Comparison of ENCODE assay signal across 14 cellular contexts in the genomic region with DNA sequence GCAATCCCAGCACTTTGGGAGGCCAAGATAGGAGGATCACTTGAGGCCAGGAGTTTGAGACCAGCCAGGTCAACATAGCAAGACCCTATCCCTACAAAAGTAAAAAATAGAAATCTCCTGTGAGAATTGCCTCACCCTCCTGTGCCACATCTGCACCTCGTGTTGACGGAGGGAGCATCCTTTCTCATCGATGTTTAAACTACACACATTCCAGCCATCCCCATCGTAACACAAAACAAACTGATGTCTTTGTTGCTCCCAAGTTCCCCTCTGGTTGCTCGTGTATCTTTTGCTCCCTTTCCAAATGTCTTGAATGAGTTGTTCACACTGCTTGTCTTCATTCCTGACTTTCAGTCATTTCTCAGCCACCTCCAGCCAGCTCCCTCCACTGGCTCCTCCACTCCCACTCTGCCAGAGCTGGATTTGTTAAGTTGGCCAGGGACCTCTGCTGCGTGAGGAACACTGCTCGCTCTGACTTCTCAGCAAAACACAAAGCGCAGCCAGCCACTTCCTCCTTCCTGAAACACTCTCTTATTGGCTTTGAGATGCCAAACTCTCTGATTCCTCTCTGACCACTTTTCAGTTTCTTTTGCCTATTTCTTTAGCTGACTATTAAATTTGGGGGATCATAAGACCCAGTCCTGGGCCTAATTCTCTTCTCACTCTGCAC. TPM values are rescaled to one million over a fixed set of nuclear protein-coding genes. Genes with fewer than 3 reads are reported as not detected.
A peak's percentile ranks its signal among the peaks of the same experiment; 100 is the strongest.
DNase-seq lines count a peak whose midpoint lies in the region; ATAC-seq, FAIRE-seq and TF ChIP-seq lines count a peak whose summit lies in the region.
"Had no signal": no experiment of that assay in that cellular context is flagged by ENCODE, and none has a peak within 500 bp of the region (broad histone marks: within the 10 kb centered on the region; RNA-seq: fewer than 3 reads in every experiment).

No MANE protein-coding gene starts in this region.

- H3K9me1 ChIP-seq in K562 (ENCODE audit: control insufficient read depth, insufficient read depth, low read length) = no peaks in the 10 kb centered on the region

- no peak overlapping the region for H3K27ac ChIP-seq in K562 (ENCODE audit: extremely low read depth, low read depth, low read length)
- H3K27ac ChIP-seq in naive thymus-derived CD4-positive, alpha-beta T cell (ENCODE audit: low read depth, low read length) = no peak overlapping the region

- BruUV-seq in K562 (replicated peaks; lab: Mats Ljungman, UMichigan) = no TSS peak

- H3K36me3 ChIP-seq in K562 (ENCODE audit: control insufficient read depth, insufficient read depth, low read length) = no peaks in the 10 kb centered on the region
- H3K36me3 ChIP-seq in naive thymus-derived CD4-positive, alpha-beta T cell (ENCODE audit: control insufficient read depth in 2 of 3, insufficient read depth in 3 of 3, low read length in 3 of 3) = no peaks in the 10 kb centered on the region

- DNase-seq in Ammon's horn (ENCODE audit: low spot score) (peak; percentile 68), K562 (ENCODE audit: extremely low read depth in 1 of 4, low spot score in 3 of 4) (no peak), SKM-1 (lab: John Stamatoyannopoulos, UW; ENCODE audit: unreplicated experiment) (no peak), T-helper 9 cell (no peak)
- DNase-seq in Jurkat, Clone E6-1 (ENCODE audit: low read depth, low spot score) = peak; percentile 10
- peak in 4 of 9 donors; percentile 15 to 22 (median 18) for DNase-seq in naive thymus-derived CD4-positive, alpha-beta T cell
- no peak for DNase-seq in stimulated activated CD4-positive, alpha-beta T cell treated with anti-CD3 and anti-CD28 coated beads, Interleukin-15, amount 100 ng/mL, for 24 hours
- DNase-seq: DMS53; H9; natural killer cell; NCI-H1436 treated with DMSO at 0.1 percent for 48 hours; RPMI8226; stimulated activated CD4-positive, alpha-beta T cell treated with anti-CD3 and anti-CD28 coated beads, Interleukin-4, amount 100 ng/mL, for 1 hour had no signal

- intact Hi-C loops in K562 (cut with micrococcal nuclease) = no loop called here
- intact Hi-C loops in naive thymus-derived CD4-positive, alpha-beta T cell (cut with micrococcal nuclease) = no loop called here

- POLR2A ChIA-PET in K562 (lab: Yijun Ruan, JAX) = interaction anchor here (0.6 kb wide), 1 partner anchor 32 kb away, joined by 3 read pairs; no protein-coding TSS in a partner anchor
- POLR2A ChIA-PET in naive thymus-derived CD4-positive, alpha-beta T cell (lab: Charles Lee) = no interaction called here

- H2AFZ ChIP-seq in K562 (ENCODE audit: low read depth, low read length) = peak overlapping the region; percentile 68

- H3K9ac ChIP-seq in K562 (ENCODE audit: insufficient read depth in 1 of 2, low read depth in 2 of 2, low read length in 2 of 2) = no peak overlapping the region; a peak in 1 of 4 replicates

- no peaks in the 10 kb centered on the region for H4K20me1 ChIP-seq in K562 (replicated peaks; ENCODE audit: control insufficient read depth, insufficient read depth, low read length)

- no peaks in the 10 kb centered on the region for H3K79me2 ChIP-seq in K562 (ENCODE audit: control insufficient read depth, insufficient read depth, low read length)

- no peak for TF ChIP-seq RAD21 in K562 (CRISPR knock-in tag; conservative IDR thresholded peaks at IDR 0.05 in 1 of 2, IDR thresholded peaks at IDR 0.05 in 1 of 2)

- TF ChIP-seq POLR2A in K562 (conservative IDR thresholded peaks at IDR 0.05) = no peak

- TF ChIP-seq CTCF in K562 (IDR thresholded peaks at IDR 0.05 in 2 of 3, conservative IDR thresholded peaks at IDR 0.05 in 1 of 3; ENCODE audit: insufficient read depth in 2 of 3, low read depth in 1 of 3, low read length in 3 of 3) = no peak

- no peaks in the 10 kb centered on the region for H3K27me3 Mint-ChIP-seq in naive thymus-derived CD4-positive, alpha-beta T cell

- ATAC-seq in K562 (0 out of 3 replicates have a peak, but pooled peaks have one; percentile 25), HG02759 (IDR thresholded peaks at IDR 0.05; ENCODE audit: unreplicated experiment) (no peak)
- peak; percentile 52 for ATAC-seq in naive thymus-derived CD4-positive, alpha-beta T cell
- ATAC-seq: natural killer cell had no signal

- peaks cover 6 to 17% (median 12%) of the 10 kb centered on the region in 7 donors for H3K4me1 Mint-ChIP-seq in naive thymus-derived CD4-positive, alpha-beta T cell
- H3K4me1 Mint-ChIP-seq: H9 had no signal

- WGBS in K562 (ENCODE audit: insufficient coverage, low coverage, missing lambda C conversion rate) = 57% methylated on average over 8 of the region's 8 CpGs

- in situ Hi-C loops in K562 (cut with MboI) = no loop called here

- H3K4me3 Mint-ChIP-seq in naive thymus-derived CD4-positive, alpha-beta T cell = peak overlapping the region in 9 of 10 donors; percentile 0 to 69 (median 58)
- H3K4me3 Mint-ChIP-seq: H9, natural killer cell had no signal

- no peak for FAIRE-seq in K562 (lab: Jason Lieb, UNC)

- H3K9me3 ChIP-seq in K562 (replicated peaks; ENCODE audit: control insufficient read depth, insufficient read depth, low read depth, low read length) = no peaks in the 10 kb centered on the region; the same call in 1 of the 2 replicates
- no peaks in the 10 kb centered on the region for H3K9me3 ChIP-seq in naive thymus-derived CD4-positive, alpha-beta T cell (ENCODE audit: control insufficient read depth in 2 of 3, low read length in 3 of 3)

- H3K4me2 ChIP-seq in K562 (ENCODE audit: insufficient read depth, low read length) = no peak overlapping the region

- no peaks in the 10 kb centered on the region for H3K27me3 ChIP-seq in K562 (ENCODE audit: control insufficient read depth in 2 of 2, insufficient read depth in 2 of 2, low read length in 2 of 2)
- no peaks in the 10 kb centered on the region for H3K27me3 ChIP-seq in naive thymus-derived CD4-positive, alpha-beta T cell (ENCODE audit: control insufficient read depth in 2 of 2, insufficient read depth in 2 of 2, low read length in 2 of 2)

- no peak overlapping the region for H3K4me3 ChIP-seq in Jurkat, Clone E6-1 (ENCODE audit: low read length)
- H3K4me3 ChIP-seq in K562 = no peak overlapping the region
- H3K4me3 ChIP-seq in naive thymus-derived CD4-positive, alpha-beta T cell (ENCODE audit: low read length) = no peak overlapping the region

- CTCF ChIA-PET in K562 (lab: Yijun Ruan, JAX; ENCODE audit: low intra/inter-chr PET ratio) = no interaction called here
- CTCF ChIA-PET in naive thymus-derived CD4-positive, alpha-beta T cell (lab: Charles Lee) = interaction anchor here (1.1 kb wide), 1 partner anchor 68 kb away, joined by 5 read pairs; no protein-coding TSS in a partner anchor

- H3K9me3 Mint-ChIP-seq in naive thymus-derived CD4-positive, alpha-beta T cell = peaks cover 0 to 4% (median 0%) of the 10 kb centered on the region in 11 donors
- H3K9me3 Mint-ChIP-seq: H9, natural killer cell had no signal

- no peaks in the 10 kb centered on the region for H3K36me3 Mint-ChIP-seq in naive thymus-derived CD4-positive, alpha-beta T cell
- H3K36me3 Mint-ChIP-seq: natural killer cell had no signal

- H3K4me1 ChIP-seq in K562 (replicated peaks in 1 of 2; ENCODE audit: control insufficient read depth in 2 of 2, insufficient read depth in 2 of 2, low read length in 2 of 2) = no peaks in the 10 kb centered on the region; a peak in 2 of 5 replicates
- H3K4me1 ChIP-seq in naive thymus-derived CD4-positive, alpha-beta T cell (ENCODE audit: control insufficient read depth in 2 of 2, insufficient read depth in 2 of 2, low read length in 2 of 2) = peaks cover 0 to 6% of the 10 kb centered on the region in 2 donors

- no peak for TF ChIP-seq EP300 in K562 (IDR thresholded peaks at IDR 0.05; ENCODE audit: low read length)

- H3K27ac Mint-ChIP-seq in naive thymus-derived CD4-positive, alpha-beta T cell = peak overlapping the region; percentile 26 to 97 (median 75)
- H3K27ac Mint-ChIP-seq: H9, natural killer cell had no signal

TF ChIP-seq in K562, 482 proteins besides CTCF, POLR2A, EP300 and RAD21:
- TF ChIP-seq SMAD1 (IDR thresholded peaks at IDR 0.05; ENCODE audit: low read depth, low read length, partially characterized antibody) = no peak
- TF ChIP-seq SPI1 (IDR thresholded peaks at IDR 0.05; ENCODE audit: borderline replicate concordance, low read depth, low read length) = peak; percentile 83; the same call in 1 of the 2 replicates
- TF ChIP-seq RBM25 (IDR thresholded peaks at IDR 0.05; ENCODE audit: low read depth, low read length, severe bottlenecking) = peak; percentile 4
- TF ChIP-seq KLF13 (tag; IDR thresholded peaks at IDR 0.05; ENCODE audit: borderline replicate concordance, low read depth) = no peak

RNA-seq across cellular contexts. Expression of a gene that starts 53.6 kb away (rescaled TPM):
- polyA plus RNA-seq in Jurkat, Clone E6-1 (2012; ENCODE audit: insufficient read depth, insufficient read length) = 27.4 TPM
- 187 and 569 TPM in 2 replicates for total RNA-seq in K562 (2011; cell fraction: chromatin; rRNA removed; ENCODE audit: low replicate concordance)
- 75.4 and 99.2 TPM in 2 replicates for total RNA-seq in K562 (2011; cell fraction: nucleolus; rRNA removed)
- total RNA-seq in K562 (2011; cell fraction: nucleoplasm; rRNA removed) = 212 and 321 TPM in 2 replicates
- total RNA-seq in K562 (2014; rRNA removed) (72.3 and 86.6 TPM in 2 replicates), K562 (2014; rRNA removed; fragmentation: Illumina TruSeq; extraction: Trizol) (116 and 120 TPM in 2 replicates), K562 (2015; rRNA removed; fragmentation: Illumina TruSeq; extraction: Trizol) (87.3 and 95.8 TPM in 2 replicates), K562 (2021) (85.4 and 95.2 TPM in 2 replicates)
- polyA plus RNA-seq in K562 (2011; rRNA removed) (99.4 and 135 TPM in 2 replicates), K562 (2014; fragmentation: Illumina TruSeq; extraction: Trizol) (65.9 and 77.7 TPM in 2 replicates), K562 (2014; fragmentation: Nextera tagmentation; extraction: Ambion mirVana) (10 to 100 TPM; 16.6 to 16.8 TPM), K562 (2014; rRNA removed) (46.2 and 54.7 TPM in 2 replicates)
- 14.3 and 36.7 TPM in 2 replicates for polyA plus RNA-seq in K562 (2011; cell fraction: cytosol; rRNA removed)
- 52.7 and 77.5 TPM in 2 replicates for polyA plus RNA-seq in K562 (2011; cell fraction: nucleus; rRNA removed)
- 35.4 and 37.3 TPM in 2 replicates for polyA plus RNA-seq in K562 (2012)
- 360 and 406 TPM in 2 replicates for polyA minus RNA-seq in K562 (2011; rRNA and poly(A)+ RNA removed)
- polyA minus RNA-seq in K562 (2011; cell fraction: cytosol; rRNA and poly(A)+ RNA removed) = 76.2 and 93.9 TPM in 2 replicates
- polyA minus RNA-seq in K562 (2011; cell fraction: nucleus; rRNA and poly(A)+ RNA removed) = 87.1 and 158 TPM in 2 replicates
- total RNA-seq in naive thymus-derived CD4-positive, alpha-beta T cell = 10 to 100 TPM; 46.5 to 81.8 (median 58.4) TPM
- 1 to 10 TPM; 4.6 to 6.2 TPM for polyA plus RNA-seq in naive thymus-derived CD4-positive, alpha-beta T cell

Comparison
In these comparisons a context has a peak if more than half of its experiments do, and no peak if none do; other contexts are left out.
1. DNase-seq: peak in Ammon's horn (single experiment) and Jurkat, Clone E6-1 (single experiment); none in K562 (0 of 4), SKM-1 (single experiment), stimulated activated CD4-positive, alpha-beta T cell treated with anti-CD3 and anti-CD28 coated beads, Interleukin-15, amount 100 ng/mL, for 24 hours (single experiment) and T-helper 9 cell (single experiment).